8 cellular contexts compared by ENCODE assay signal in genomic region chr4:98659741-98660507, GRCh38. TPM values are rescaled to one million over a fixed set of nuclear protein-coding genes. Genes with fewer than 3 reads are reported as not detected.
DNase-seq lines count a peak whose midpoint lies in the region; ATAC-seq lines count a peak whose summit lies in the region.

No MANE protein-coding gene starts in this region.

- POLR2A ChIA-PET in activated CD8-positive, alpha-beta T cell treated with anti-CD3 and anti-CD28 coated beads, Interleukin-2, amount 10 ng/mL, durations not matched to agents 7 days and 5 days (lab: Charles Lee), result interaction anchor here (0.8 to 1.5 kb wide), 3 partner anchors 59 to 335 kb away, joined by 3 to 4 read pairs (median 3); no protein-coding TSS in a partner anchor

- peaks cover 82% of the 10 kb centered on the region for H3K4me1 Mint-ChIP-seq in activated T-cell treated with anti-CD3 and anti-CD28 coated beads, Interleukin-2, amount 50 U/mL, for 24 hours (ENCODE audit: low read depth)
- H3K4me1 Mint-ChIP-seq in activated CD8-positive, alpha-beta T cell treated with anti-CD3 and anti-CD28 coated beads, Interleukin-2, amount 10 ng/mL, durations not matched to agents 7 days and 5 days (ENCODE audit: low read depth), result peaks cover 73% of the 10 kb centered on the region
- peaks cover 84% of the 10 kb centered on the region for H3K4me1 Mint-ChIP-seq in stimulated activated naive CD8-positive, alpha-beta T cell treated with anti-CD3 and anti-CD28 coated beads, Interleukin-15, amount 100 ng/mL, for 72 hours

- peak overlapping the region; percentile 80 for H3K27ac Mint-ChIP-seq in activated T-cell treated with anti-CD3 and anti-CD28 coated beads, Interleukin-2, amount 50 U/mL, for 24 hours
- H3K27ac Mint-ChIP-seq in activated CD8-positive, alpha-beta T cell treated with anti-CD3 and anti-CD28 coated beads, Interleukin-2, amount 10 ng/mL, durations not matched to agents 7 days and 5 days, result no peak overlapping the region
- H3K27ac Mint-ChIP-seq in stimulated activated naive CD8-positive, alpha-beta T cell treated with anti-CD3 and anti-CD28 coated beads, Interleukin-15, amount 100 ng/mL, for 72 hours, result no peak overlapping the region

- no peaks in the 10 kb centered on the region for H3K27me3 Mint-ChIP-seq in activated T-cell treated with anti-CD3 and anti-CD28 coated beads, Interleukin-2, amount 50 U/mL, for 24 hours
- no peaks in the 10 kb centered on the region for H3K27me3 Mint-ChIP-seq in activated CD8-positive, alpha-beta T cell treated with anti-CD3 and anti-CD28 coated beads, Interleukin-2, amount 10 ng/mL, durations not matched to agents 7 days and 5 days (ENCODE audit: low read depth)
- H3K27me3 Mint-ChIP-seq in stimulated activated naive CD8-positive, alpha-beta T cell treated with anti-CD3 and anti-CD28 coated beads, Interleukin-15, amount 100 ng/mL, for 72 hours, result no peaks in the 10 kb centered on the region

- no peak for DNase-seq in activated T-cell treated with anti-CD3 and anti-CD28 coated beads, Interleukin-2, amount 50 U/mL, for 24 hours
- no peak for DNase-seq in activated T-cell treated with anti-CD3 and anti-CD28 coated beads for 4 hours
- DNase-seq in activated CD8-positive, alpha-beta T cell treated with anti-CD3 and anti-CD28 coated beads, Interleukin-2, amount 10 ng/mL, durations not matched to agents 7 days and 5 days, result no peak
- DNase-seq in hepatic stellate cell (ENCODE audit: low spot score), result peak; percentile 51
- no peak for DNase-seq in stimulated activated naive CD8-positive, alpha-beta T cell treated with anti-CD3 and anti-CD28 coated beads, Interleukin-15, amount 100 ng/mL, for 72 hours
- DNase-seq in ureter (ENCODE audit: low spot score), result no peak
- no peak for DNase-seq in D341Med (ENCODE audit: low spot score)

- CTCF ChIA-PET in activated CD8-positive, alpha-beta T cell treated with anti-CD3 and anti-CD28 coated beads, Interleukin-2, amount 10 ng/mL, durations not matched to agents 7 days and 5 days (lab: Charles Lee), result no interaction called here

- H3K9me3 Mint-ChIP-seq in activated T-cell treated with anti-CD3 and anti-CD28 coated beads, Interleukin-2, amount 50 U/mL, for 24 hours, result peaks cover 4% of the 10 kb centered on the region
- peaks cover 6% of the 10 kb centered on the region for H3K9me3 Mint-ChIP-seq in activated CD8-positive, alpha-beta T cell treated with anti-CD3 and anti-CD28 coated beads, Interleukin-2, amount 10 ng/mL, durations not matched to agents 7 days and 5 days (ENCODE audit: insufficient read depth)
- H3K9me3 Mint-ChIP-seq in stimulated activated naive CD8-positive, alpha-beta T cell treated with anti-CD3 and anti-CD28 coated beads, Interleukin-15, amount 100 ng/mL, for 72 hours, result peaks cover 0 to 2% of the 10 kb centered on the region in 2 donors

- no peak for ATAC-seq in activated CD8-positive, alpha-beta T cell treated with anti-CD3 and anti-CD28 coated beads, Interleukin-2, amount 10 ng/mL, durations not matched to agents 7 days and 5 days
- no peak for ATAC-seq in stimulated activated naive CD8-positive, alpha-beta T cell treated with anti-CD3 and anti-CD28 coated beads, Interleukin-15, amount 100 ng/mL, for 72 hours
- no peak for ATAC-seq in HG03520 (IDR thresholded peaks at IDR 0.05; ENCODE audit: unreplicated experiment)

- H3K36me3 Mint-ChIP-seq in activated T-cell treated with anti-CD3 and anti-CD28 coated beads, Interleukin-2, amount 50 U/mL, for 24 hours (ENCODE audit: low read depth), result peaks cover 22% of the 10 kb centered on the region
- H3K36me3 Mint-ChIP-seq in activated CD8-positive, alpha-beta T cell treated with anti-CD3 and anti-CD28 coated beads, Interleukin-2, amount 10 ng/mL, durations not matched to agents 7 days and 5 days (ENCODE audit: low read depth), result peaks cover 9% of the 10 kb centered on the region

- H3K4me3 Mint-ChIP-seq in activated T-cell treated with anti-CD3 and anti-CD28 coated beads, Interleukin-2, amount 50 U/mL, for 24 hours, result peak overlapping the region; percentile 82
- peak overlapping the region; percentile 75 for H3K4me3 Mint-ChIP-seq in activated CD8-positive, alpha-beta T cell treated with anti-CD3 and anti-CD28 coated beads, Interleukin-2, amount 10 ng/mL, durations not matched to agents 7 days and 5 days
- peak overlapping the region; percentile 84 to 98 for H3K4me3 Mint-ChIP-seq in stimulated activated naive CD8-positive, alpha-beta T cell treated with anti-CD3 and anti-CD28 coated beads, Interleukin-15, amount 100 ng/mL, for 72 hours

RNA-seq across cellular contexts. Expression of gene TSPAN5, which starts 1.5 kb away (rescaled TPM):
- total RNA-seq in activated CD8-positive, alpha-beta T cell treated with anti-CD3 and anti-CD28 coated beads, Interleukin-2, amount 10 ng/mL, durations not matched to agents 7 days and 5 days, result 10 to 100 TPM; 18.6 to 21.5 TPM
- 14.2 TPM for total RNA-seq in ureter
